ENCODE assay signal across 8 cellular contexts in genomic region chr3:53493997-53494791, GRCh38. TPM values are rescaled to one million over a fixed set of nuclear protein-coding genes. Genes with fewer than 3 reads are reported as not detected.
A peak's percentile ranks its signal among the peaks of the same experiment; 100 is the strongest.
DNase-seq lines count a peak whose midpoint lies in the region; ATAC-seq and TF ChIP-seq lines count a peak whose summit lies in the region.

TSS of gene CACNA1D (plus strand) at chr3:53494611. CDS start at chr3:53495167, 556 bp downstream.

- H2AFZ ChIP-seq in SK-N-SH (ENCODE audit: low read depth): no peak within 1 kb of the TSS

- CTCF ChIA-PET in SK-N-SH (lab: Yijun Ruan, JAX): interaction anchor here (1.0 to 1.9 kb wide), 6 partner anchors 8 to 216 kb away, joined by 3 to 11 read pairs (median 3); no protein-coding TSS in a partner anchor

- H3K9ac ChIP-seq in SK-N-SH (no peak within 1 kb of the TSS), colonic mucosa (ENCODE audit: low read depth in 2 of 2, low read length in 2 of 2) (peak within 1 kb of the TSS; percentile 66 to 67)

- TF ChIP-seq EP300 in SK-N-SH (IDR thresholded peaks at IDR 0.05; ENCODE audit: borderline replicate concordance in 1 of 2, low read depth in 1 of 2, low read length in 1 of 2): no peak

- no peaks in the 10 kb centered on the region for H4K20me1 ChIP-seq in SK-N-SH (ENCODE audit: insufficient read depth)

- no peak within 1 kb of the TSS; a peak in 1 of 4 replicates for H3K27ac ChIP-seq in SK-N-SH (ENCODE audit: low read depth in 2 of 2, low read length in 1 of 2)
- peak within 1 kb of the TSS; percentile 66 for H3K27ac ChIP-seq in colonic mucosa
- H3K27ac ChIP-seq in lung (ENCODE audit: low read depth in 1 of 2, low read length in 1 of 2): peak within 1 kb of the TSS in 1 of 2 donors; percentile 64
- H3K27ac ChIP-seq in thymus (ENCODE audit: low read depth): no peak within 1 kb of the TSS

- no peaks in the 10 kb centered on the region for H3K36me3 ChIP-seq in SK-N-SH (replicated peaks in 1 of 2; ENCODE audit: control insufficient read depth in 1 of 2, insufficient read depth in 2 of 2, low read length in 1 of 2)
- no peaks in the 10 kb centered on the region for H3K36me3 ChIP-seq in colonic mucosa
- no peaks in the 10 kb centered on the region for H3K36me3 ChIP-seq in lung (ENCODE audit: control insufficient read depth in 2 of 2, insufficient read depth in 2 of 2, low read length in 2 of 2)
- H3K36me3 ChIP-seq in thymus (ENCODE audit: control insufficient read depth, insufficient read depth): no peaks in the 10 kb centered on the region

- H3K4me3 ChIP-seq in SK-N-SH (ENCODE audit: low read depth in 2 of 2, low read length in 1 of 2): peak within 1 kb of the TSS; percentile 35 to 49
- peak within 1 kb of the TSS; percentile 59 for H3K4me3 ChIP-seq in colonic mucosa
- H3K4me3 ChIP-seq in lung: peak within 1 kb of the TSS; percentile 44
- H3K4me3 ChIP-seq in thymus (ENCODE audit: low read length): peak within 1 kb of the TSS; percentile 42

- H3F3A ChIP-seq in SK-N-SH (replicated peaks; ENCODE audit: insufficient read depth): peaks cover 3% of the 10 kb centered on the region

- no peak for TF ChIP-seq RAD21 in SK-N-SH (IDR thresholded peaks at IDR 0.05; ENCODE audit: low read length)

- H3K9me3 ChIP-seq in SK-N-SH (no peaks in the 10 kb centered on the region), colonic mucosa (no peaks in the 10 kb centered on the region), lung (ENCODE audit: control insufficient read depth in 2 of 2, insufficient read depth in 1 of 2, low read length in 1 of 2) (peaks cover 0 to 2% of the 10 kb centered on the region in 2 donors), thymus (ENCODE audit: control insufficient read depth) (no peaks in the 10 kb centered on the region)

- no CpG with 5 or more reads among the region's 120 CpGs for WGBS in SK-N-SH (ENCODE audit: low lambda C conversion rate)
- WGBS in lung, 2 donors: 1% methylated on average over 68 to 120 of the region's 120 CpGs
- WGBS in thymus: 1% methylated on average over 120 of the region's 120 CpGs

- TF ChIP-seq CTCF in SK-N-SH (IDR thresholded peaks at IDR 0.05) (no peak), colonic mucosa (IDR thresholded peaks at IDR 0.05) (no peak), lung (IDR thresholded peaks at IDR 0.05; ENCODE audit: control extremely low read depth, extremely low read depth) (no peak)

- no peaks in the 10 kb centered on the region for H3K9me2 ChIP-seq in SK-N-SH

- peak; percentile 89 for DNase-seq in SK-N-SH
- DNase-seq in NCI-H526 (lab: John Stamatoyannopoulos, UW): peak; percentile 63 to 92
- peak; percentile 80 for DNase-seq in colonic mucosa
- peak; percentile 47 for DNase-seq in lung (ENCODE audit: low spot score)
- DNase-seq in GOT3 (lab: John Stamatoyannopoulos, UW): no peak
- no peak for DNase-seq in pons (ENCODE audit: low spot score)

- H3K4me1 ChIP-seq in SK-N-SH (ENCODE audit: control insufficient read depth in 1 of 2, insufficient read depth in 2 of 2, low read depth in 1 of 2, low read length in 1 of 2) (peaks cover 0 to 29% of the 10 kb centered on the region in 2 experiments; a peak in 1 of 4 replicates), colonic mucosa (peaks cover 9% of the 10 kb centered on the region), lung (ENCODE audit: control insufficient read depth in 2 of 2, insufficient read depth in 2 of 2, low read length in 2 of 2) (peaks cover 0 to 6% of the 10 kb centered on the region in 2 donors), thymus (ENCODE audit: control insufficient read depth, insufficient read depth, low read length) (no peaks in the 10 kb centered on the region)

- peak within 1 kb of the TSS; percentile 66 for H3K4me2 ChIP-seq in SK-N-SH

- H3K79me2 ChIP-seq in SK-N-SH (ENCODE audit: insufficient read depth): no peaks in the 10 kb centered on the region

- intact Hi-C loops in colonic mucosa (cut with DNase I): loop anchor here (10.0 kb wide), 1 partner anchor 119 kb away; no protein-coding TSS in a partner anchor

- POLR2A ChIA-PET in SK-N-SH (lab: Yijun Ruan, JAX): interaction anchor here (1.1 to 1.6 kb wide), 2 partner anchors 20 to 40 kb away, joined by 3 to 6 read pairs; no protein-coding TSS in a partner anchor

- no peak; the same call in 1 of the 3 replicates for ATAC-seq in SK-N-SH treated with all-trans-retinoic acid at 6 μM for 48 hours
- peak; percentile 58 for ATAC-seq in lung (ENCODE audit: insufficient read depth, low FRiP score)

- H3K27me3 ChIP-seq in SK-N-SH (ENCODE audit: insufficient read depth) (peaks cover 39% of the 10 kb centered on the region), colonic mucosa (peaks cover 7% of the 10 kb centered on the region), lung (ENCODE audit: control insufficient read depth, insufficient read depth) (no peaks in the 10 kb centered on the region), thymus (ENCODE audit: control insufficient read depth, insufficient read depth) (peaks cover 73% of the 10 kb centered on the region)

TF ChIP-seq in SK-N-SH, 30 proteins besides CTCF, POLR2A, EP300 and RAD21:
- TF ChIP-seq RCOR1 (IDR thresholded peaks at IDR 0.05; ENCODE audit: low read length): no peak
- no peak for TF ChIP-seq SMC3 (IDR thresholded peaks at IDR 0.05; ENCODE audit: low read depth, low read length)
- no peak for TF ChIP-seq CHD2 (IDR thresholded peaks at IDR 0.05; ENCODE audit: low read length, partially characterized antibody)
- no peak for TF ChIP-seq MEF2A (IDR thresholded peaks at IDR 0.05; ENCODE audit: borderline replicate concordance, low read depth)
- TF ChIP-seq ZBTB33 (IDR thresholded peaks at IDR 0.05; ENCODE audit: borderline replicate concordance, low read depth): no peak
- no peak for TF ChIP-seq NFIC (IDR thresholded peaks at IDR 0.05; ENCODE audit: borderline replicate concordance)

TF ChIP-seq in SK-N-SH treated with all-trans-retinoic acid at 6 μM for 48 hours, 23 proteins besides CTCF, POLR2A, EP300 and RAD21:
- TF ChIP-seq TOX (CRISPR knock-in tag; IDR thresholded peaks at IDR 0.05; ENCODE audit: borderline replicate concordance) (no peak), CSDC2 (CRISPR knock-in tag; IDR thresholded peaks at IDR 0.05) (no peak), SNAI2 (CRISPR knock-in tag; IDR thresholded peaks at IDR 0.05) (no peak), RARB (CRISPR knock-in tag; IDR thresholded peaks at IDR 0.05) (no peak), ARNTL (CRISPR knock-in tag; IDR thresholded peaks at IDR 0.05; ENCODE audit: borderline replicate concordance, low read depth) (no peak), PPARA (CRISPR knock-in tag; IDR thresholded peaks at IDR 0.05; ENCODE audit: borderline replicate concordance) (no peak), ZFP30 (CRISPR knock-in tag; IDR thresholded peaks at IDR 0.05) (no peak), POU6F1 (CRISPR knock-in tag; IDR thresholded peaks at IDR 0.05; ENCODE audit: borderline replicate concordance, low read depth) (no peak), BACH2 (CRISPR knock-in tag; IDR thresholded peaks at IDR 0.05; ENCODE audit: borderline replicate concordance) (no peak), TCF4 (CRISPR knock-in tag; IDR thresholded peaks at IDR 0.05; ENCODE audit: borderline replicate concordance) (no peak), ZNF8 (CRISPR knock-in tag; IDR thresholded peaks at IDR 0.05) (no peak), ESRRG (CRISPR knock-in tag; IDR thresholded peaks at IDR 0.05) (no peak), OSR1 (CRISPR knock-in tag; IDR thresholded peaks at IDR 0.05) (no peak), PATZ1 (CRISPR knock-in tag; IDR thresholded peaks at IDR 0.05; ENCODE audit: borderline replicate concordance) (no peak), GLIS3 (CRISPR knock-in tag; IDR thresholded peaks at IDR 0.05) (no peak)

RNA-seq across cellular contexts. Expression of gene CACNA1D, which starts in this region (rescaled TPM):
- polyA plus RNA-seq in SK-N-SH (2012; rRNA removed) (0.05 and 0.12 TPM in 2 replicates), lung (1 to 10 TPM; 2.7 to 9.3 TPM), thymus (0.57 TPM)
- polyA plus RNA-seq in SK-N-SH (2012; cell fraction: cytosol; rRNA removed): 0.04 and 0.14 TPM in 2 replicates
- polyA plus RNA-seq in SK-N-SH (2012; cell fraction: nucleus; rRNA removed): 0.17 and 0.35 TPM in 2 replicates
- total RNA-seq in colonic mucosa (10 to 100 TPM in 1 of 2 donors, 1 to 10 TPM in 1; 9.6 to 17.1 TPM), lung (10 to 100 TPM; 36.9 to 96.8 TPM)

Comparison
In these comparisons a context has a peak if more than half of its experiments do, and no peak if none do; other contexts are left out.
1. Peak in DNase-seq, H3K4me3 ChIP-seq and H3K4me2 ChIP-seq in SK-N-SH; RNA of the gene not detected or under 1 TPM.
2. DNase-seq: peak in NCI-H526 (2 of 2), colonic mucosa (single experiment) and lung (single experiment); none in GOT3 (single experiment) and pons (single experiment).
3. Peak in every context shown above with its lines, with median percentiles within 50 percentile points of each other: H3K4me3 ChIP-seq.